1 cellular context compared by ENCODE assay signal in the genomic region with DNA sequence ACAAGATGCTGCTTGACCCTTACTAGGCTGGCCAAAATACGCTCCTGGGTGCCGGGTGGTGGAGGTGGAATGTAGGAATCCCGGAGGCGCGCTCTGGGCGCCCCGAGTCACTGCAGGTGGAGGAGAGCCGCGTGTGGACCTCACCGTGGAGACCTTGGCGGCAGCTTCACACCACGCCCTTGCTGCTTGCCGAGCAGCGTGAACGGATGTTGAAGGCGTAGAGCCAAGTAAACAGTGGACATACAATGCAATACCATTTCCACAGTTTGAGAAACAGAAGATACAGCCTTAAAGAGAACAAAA.
TF ChIP-seq lines count a peak whose summit lies in the region.

No MANE protein-coding gene starts in this region.

TF ChIP-seq in GM23338, 12 proteins besides CTCF, POLR2A, EP300 and RAD21:
- TF ChIP-seq, protein P1, sequence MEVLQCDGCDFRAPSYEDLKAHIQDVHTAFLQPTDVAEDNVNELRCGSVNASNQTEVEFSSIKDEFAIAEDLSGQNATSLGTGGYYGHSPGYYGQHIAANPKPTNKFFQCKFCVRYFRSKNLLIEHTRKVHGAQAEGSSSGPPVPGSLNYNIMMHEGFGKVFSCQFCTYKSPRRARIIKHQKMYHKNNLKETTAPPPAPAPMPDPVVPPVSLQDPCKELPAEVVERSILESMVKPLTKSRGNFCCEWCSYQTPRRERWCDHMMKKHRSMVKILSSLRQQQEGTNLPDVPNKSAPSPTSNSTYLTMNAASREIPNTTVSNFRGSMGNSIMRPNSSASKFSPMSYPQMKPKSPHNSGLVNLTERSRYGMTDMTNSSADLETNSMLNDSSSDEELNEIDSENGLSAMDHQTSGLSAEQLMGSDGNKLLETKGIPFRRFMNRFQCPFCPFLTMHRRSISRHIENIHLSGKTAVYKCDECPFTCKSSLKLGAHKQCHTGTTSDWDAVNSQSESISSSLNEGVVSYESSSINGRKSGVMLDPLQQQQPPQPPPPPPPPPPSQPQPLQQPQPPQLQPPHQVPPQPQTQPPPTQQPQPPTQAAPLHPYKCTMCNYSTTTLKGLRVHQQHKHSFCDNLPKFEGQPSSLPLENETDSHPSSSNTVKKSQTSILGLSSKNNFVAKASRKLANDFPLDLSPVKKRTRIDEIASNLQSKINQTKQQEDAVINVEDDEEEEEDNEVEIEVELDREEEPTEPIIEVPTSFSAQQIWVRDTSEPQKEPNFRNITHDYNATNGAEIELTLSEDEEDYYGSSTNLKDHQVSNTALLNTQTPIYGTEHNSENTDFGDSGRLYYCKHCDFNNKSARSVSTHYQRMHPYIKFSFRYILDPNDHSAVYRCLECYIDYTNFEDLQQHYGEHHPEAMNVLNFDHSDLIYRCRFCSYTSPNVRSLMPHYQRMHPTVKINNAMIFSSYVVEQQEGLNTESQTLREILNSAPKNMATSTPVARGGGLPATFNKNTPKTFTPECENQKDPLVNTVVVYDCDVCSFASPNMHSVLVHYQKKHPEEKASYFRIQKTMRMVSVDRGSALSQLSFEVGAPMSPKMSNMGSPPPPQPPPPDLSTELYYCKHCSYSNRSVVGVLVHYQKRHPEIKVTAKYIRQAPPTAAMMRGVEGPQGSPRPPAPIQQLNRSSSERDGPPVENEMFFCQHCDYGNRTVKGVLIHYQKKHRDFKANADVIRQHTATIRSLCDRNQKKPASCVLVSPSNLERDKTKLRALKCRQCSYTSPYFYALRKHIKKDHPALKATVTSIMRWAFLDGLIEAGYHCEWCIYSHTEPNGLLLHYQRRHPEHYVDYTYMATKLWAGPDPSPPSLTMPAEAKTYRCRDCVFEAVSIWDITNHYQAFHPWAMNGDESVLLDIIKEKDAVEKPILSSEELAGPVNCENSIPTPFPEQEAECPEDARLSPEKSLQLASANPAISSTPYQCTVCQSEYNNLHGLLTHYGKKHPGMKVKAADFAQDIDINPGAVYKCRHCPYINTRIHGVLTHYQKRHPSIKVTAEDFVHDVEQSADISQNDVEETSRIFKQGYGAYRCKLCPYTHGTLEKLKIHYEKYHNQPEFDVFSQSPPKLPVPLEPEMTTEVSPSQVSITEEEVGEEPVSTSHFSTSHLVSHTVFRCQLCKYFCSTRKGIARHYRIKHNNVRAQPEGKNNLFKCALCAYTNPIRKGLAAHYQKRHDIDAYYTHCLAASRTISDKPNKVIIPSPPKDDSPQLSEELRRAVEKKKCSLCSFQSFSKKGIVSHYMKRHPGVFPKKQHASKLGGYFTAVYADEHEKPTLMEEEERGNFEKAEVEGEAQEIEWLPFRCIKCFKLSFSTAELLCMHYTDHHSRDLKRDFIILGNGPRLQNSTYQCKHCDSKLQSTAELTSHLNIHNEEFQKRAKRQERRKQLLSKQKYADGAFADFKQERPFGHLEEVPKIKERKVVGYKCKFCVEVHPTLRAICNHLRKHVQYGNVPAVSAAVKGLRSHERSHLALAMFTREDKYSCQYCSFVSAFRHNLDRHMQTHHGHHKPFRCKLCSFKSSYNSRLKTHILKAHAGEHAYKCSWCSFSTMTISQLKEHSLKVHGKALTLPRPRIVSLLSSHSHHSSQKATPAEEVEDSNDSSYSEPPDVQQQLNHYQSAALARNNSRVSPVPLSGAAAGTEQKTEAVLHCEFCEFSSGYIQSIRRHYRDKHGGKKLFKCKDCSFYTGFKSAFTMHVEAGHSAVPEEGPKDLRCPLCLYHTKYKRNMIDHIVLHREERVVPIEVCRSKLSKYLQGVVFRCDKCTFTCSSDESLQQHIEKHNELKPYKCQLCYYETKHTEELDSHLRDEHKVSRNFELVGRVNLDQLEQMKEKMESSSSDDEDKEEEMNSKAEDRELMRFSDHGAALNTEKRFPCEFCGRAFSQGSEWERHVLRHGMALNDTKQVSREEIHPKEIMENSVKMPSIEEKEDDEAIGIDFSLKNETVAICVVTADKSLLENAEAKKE (CRISPR knock-in tag; IDR thresholded peaks at IDR 0.05): no peak
- TF ChIP-seq STAT1 (IDR thresholded peaks at IDR 0.05; ENCODE audit: unreplicated experiment) (no peak), CREB1 (CRISPR knock-in tag; IDR thresholded peaks at IDR 0.05; ENCODE audit: low read depth) (no peak), EZH2phosphoT487 (IDR thresholded peaks at IDR 0.05; ENCODE audit: unreplicated experiment) (no peak), EZH2 (IDR thresholded peaks at IDR 0.05; ENCODE audit: low read depth, unreplicated experiment) (no peak), JUNB (IDR thresholded peaks at IDR 0.05; ENCODE audit: unreplicated experiment) (no peak), ZNF114 (CRISPR knock-in tag; IDR thresholded peaks at IDR 0.05) (no peak), POLR2AphosphoS5 (IDR thresholded peaks at IDR 0.05; ENCODE audit: low read depth) (no peak), NANOG (IDR thresholded peaks at IDR 0.05; ENCODE audit: borderline replicate concordance) (no peak), ZNF331 (CRISPR knock-in tag; IDR thresholded peaks at IDR 0.05; ENCODE audit: low read depth) (no peak)
- TF ChIP-seq, protein P2, sequence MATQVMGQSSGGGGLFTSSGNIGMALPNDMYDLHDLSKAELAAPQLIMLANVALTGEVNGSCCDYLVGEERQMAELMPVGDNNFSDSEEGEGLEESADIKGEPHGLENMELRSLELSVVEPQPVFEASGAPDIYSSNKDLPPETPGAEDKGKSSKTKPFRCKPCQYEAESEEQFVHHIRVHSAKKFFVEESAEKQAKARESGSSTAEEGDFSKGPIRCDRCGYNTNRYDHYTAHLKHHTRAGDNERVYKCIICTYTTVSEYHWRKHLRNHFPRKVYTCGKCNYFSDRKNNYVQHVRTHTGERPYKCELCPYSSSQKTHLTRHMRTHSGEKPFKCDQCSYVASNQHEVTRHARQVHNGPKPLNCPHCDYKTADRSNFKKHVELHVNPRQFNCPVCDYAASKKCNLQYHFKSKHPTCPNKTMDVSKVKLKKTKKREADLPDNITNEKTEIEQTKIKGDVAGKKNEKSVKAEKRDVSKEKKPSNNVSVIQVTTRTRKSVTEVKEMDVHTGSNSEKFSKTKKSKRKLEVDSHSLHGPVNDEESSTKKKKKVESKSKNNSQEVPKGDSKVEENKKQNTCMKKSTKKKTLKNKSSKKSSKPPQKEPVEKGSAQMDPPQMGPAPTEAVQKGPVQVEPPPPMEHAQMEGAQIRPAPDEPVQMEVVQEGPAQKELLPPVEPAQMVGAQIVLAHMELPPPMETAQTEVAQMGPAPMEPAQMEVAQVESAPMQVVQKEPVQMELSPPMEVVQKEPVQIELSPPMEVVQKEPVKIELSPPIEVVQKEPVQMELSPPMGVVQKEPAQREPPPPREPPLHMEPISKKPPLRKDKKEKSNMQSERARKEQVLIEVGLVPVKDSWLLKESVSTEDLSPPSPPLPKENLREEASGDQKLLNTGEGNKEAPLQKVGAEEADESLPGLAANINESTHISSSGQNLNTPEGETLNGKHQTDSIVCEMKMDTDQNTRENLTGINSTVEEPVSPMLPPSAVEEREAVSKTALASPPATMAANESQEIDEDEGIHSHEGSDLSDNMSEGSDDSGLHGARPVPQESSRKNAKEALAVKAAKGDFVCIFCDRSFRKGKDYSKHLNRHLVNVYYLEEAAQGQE (IDR thresholded peaks at IDR 0.05; ENCODE audit: unreplicated experiment): no peak
- TF ChIP-seq, protein P3, sequence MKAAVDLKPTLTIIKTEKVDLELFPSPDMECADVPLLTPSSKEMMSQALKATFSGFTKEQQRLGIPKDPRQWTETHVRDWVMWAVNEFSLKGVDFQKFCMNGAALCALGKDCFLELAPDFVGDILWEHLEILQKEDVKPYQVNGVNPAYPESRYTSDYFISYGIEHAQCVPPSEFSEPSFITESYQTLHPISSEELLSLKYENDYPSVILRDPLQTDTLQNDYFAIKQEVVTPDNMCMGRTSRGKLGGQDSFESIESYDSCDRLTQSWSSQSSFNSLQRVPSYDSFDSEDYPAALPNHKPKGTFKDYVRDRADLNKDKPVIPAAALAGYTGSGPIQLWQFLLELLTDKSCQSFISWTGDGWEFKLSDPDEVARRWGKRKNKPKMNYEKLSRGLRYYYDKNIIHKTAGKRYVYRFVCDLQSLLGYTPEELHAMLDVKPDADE (IDR thresholded peaks at IDR 0.05): no peak
